Comparison of ENCODE assay signal across 16 cellular contexts in genomic region chr5:169006206-169006605, GRCh38.
A peak's percentile ranks its signal among the peaks of the same experiment; 100 is the strongest.
DNase-seq lines count a peak whose midpoint lies in the region; ATAC-seq and TF ChIP-seq lines count a peak whose summit lies in the region.
"Had no signal": no experiment of that assay in that cellular context is flagged by ENCODE, and none has a peak within 500 bp of the region (broad histone marks: within the 10 kb centered on the region; RNA-seq: fewer than 3 reads in every experiment).

No MANE protein-coding gene starts in this region.

- in situ Hi-C loops in G401 (cut with HindIII; ENCODE audit: low sequenced_read_pairs) = no loop called here

- no peak overlapping the region for H3K4me3 Mint-ChIP-seq in nephron
- H3K4me3 Mint-ChIP-seq: CD14-positive monocyte had no signal

- no peaks in the 10 kb centered on the region for H3K36me3 Mint-ChIP-seq in nephron (ENCODE audit: low read depth)
- H3K36me3 Mint-ChIP-seq: CD14-positive monocyte had no signal

- H3K9me3 ChIP-seq in HCT116 (ENCODE audit: control insufficient read depth in 1 of 2, insufficient read depth in 1 of 2, low read depth in 1 of 2, low read length in 2 of 2) = no peaks in the 10 kb centered on the region

- BruUV-seq in HCT116 (replicated peaks; lab: Mats Ljungman, UMichigan) = no TSS peak

- no peaks in the 10 kb centered on the region for H3K9me3 Mint-ChIP-seq in nephron

- peaks cover 9 to 30% of the 10 kb centered on the region in 2 experiments; a peak in 3 of 4 replicates for H3K4me1 ChIP-seq in HCT116 (ENCODE audit: control insufficient read depth in 1 of 2, insufficient read depth in 2 of 2, low read length in 2 of 2)

- TF ChIP-seq CTCF in HCT116 (IDR thresholded peaks at IDR 0.05 in 2 of 3, conservative IDR thresholded peaks at IDR 0.05 in 1 of 3; ENCODE audit: borderline replicate concordance in 1 of 3, insufficient read depth in 1 of 3, low read depth in 2 of 3, low read length in 2 of 3) = no peak
- TF ChIP-seq CTCF in nephron (IDR thresholded peaks at IDR 0.05; ENCODE audit: unreplicated experiment in 3 of 3) = no peak

- H4K20me1 ChIP-seq in HCT116 (ENCODE audit: insufficient read depth) = no peaks in the 10 kb centered on the region

- no peak overlapping the region for H3K9ac ChIP-seq in HCT116 (ENCODE audit: low read length)

- H3K4me2 ChIP-seq in HCT116 (ENCODE audit: low read length) = peak overlapping the region; percentile 62
- H3K4me2 ChIP-seq: PC-9 had no signal

- POLR2A ChIA-PET in HCT116 (lab: Charles Lee) = no interaction called here

- no peak for TF ChIP-seq POLR2A in HCT116 (IDR thresholded peaks at IDR 0.05; ENCODE audit: borderline replicate concordance, extremely low read depth, insufficient read depth, insufficient read length)

- CTCF ChIA-PET in HCT116 (lab: Charles Lee) = no interaction called here

- DNase-seq in G401 (ENCODE audit: low spot score) (peak; percentile 94), HCT116 (ENCODE audit: low read depth, low spot score) (no peak), cerebellar nuclear complex (lab: John Stamatoyannopoulos, UW) (peak; percentile 48 to 72)
- DNase-seq: DMS153, GF-D8, H7, KG1, NCI-H1105 treated with DMSO at 0.1 percent for 48 hours, NCI-H1694 treated with DMSO at 0.1 percent for 48 hours, NCI-H2227 treated with DMSO at 0.1 percent for 48 hours, PC-9 had no signal

- no peaks in the 10 kb centered on the region for H3K36me3 ChIP-seq in HCT116 (ENCODE audit: control insufficient read depth in 1 of 2, insufficient read depth in 2 of 2, low read length in 2 of 2)

- ATAC-seq in HCT116 (no peak), GM18502 (IDR thresholded peaks at IDR 0.05; ENCODE audit: poor library complexity, unreplicated experiment) (no peak), GM19455 (IDR thresholded peaks at IDR 0.05; ENCODE audit: unreplicated experiment) (no peak), GM18858 (IDR thresholded peaks at IDR 0.05; ENCODE audit: unreplicated experiment) (no peak)

- intact Hi-C loops in HCT116 (cut with micrococcal nuclease) = no loop called here

- H3K27ac ChIP-seq in HCT116 (ENCODE audit: low read depth, low read length) = peak overlapping the region; percentile 33; the same call in 1 of the 2 replicates
- H3K27ac ChIP-seq: PC-9 had no signal

- no peaks in the 10 kb centered on the region for H3K79me2 ChIP-seq in HCT116 (ENCODE audit: insufficient read depth, low read length)

- peak overlapping the region; percentile 62 to 89 (median 74) for H3K27ac Mint-ChIP-seq in nephron
- H3K27ac Mint-ChIP-seq: CD14-positive monocyte had no signal

- H3K4me3 ChIP-seq in HCT116 (replicated peaks in 1 of 2; ENCODE audit: low read depth in 1 of 2, low read length in 2 of 2) = no peak overlapping the region; a peak in 1 of 4 replicates
- H3K4me3 ChIP-seq: PC-9 had no signal

- RAD21 ChIA-PET in HCT116 (lab: Charles Lee; ENCODE audit: low non-redundant PET in 1 of 2, low total read pairs in 2 of 2, uncharacterized antibody in 2 of 2, unreplicated experiment in 2 of 2) = no interaction called here

- H3K9me2 ChIP-seq in HCT116 (ENCODE audit: insufficient read depth) = no peaks in the 10 kb centered on the region

- TF ChIP-seq RAD21 in HCT116 (IDR thresholded peaks at IDR 0.05; ENCODE audit: low read depth) = no peak

- H3K4me1 Mint-ChIP-seq in nephron = peaks cover 84% of the 10 kb centered on the region
- H3K4me1 Mint-ChIP-seq: CD14-positive monocyte had no signal

- H2AFZ ChIP-seq in HCT116 (ENCODE audit: low read depth, low read length, poor library complexity, severe bottlenecking) = no peak overlapping the region
- H2AFZ ChIP-seq: PC-9 had no signal

- H3K27me3 Mint-ChIP-seq in nephron (ENCODE audit: low read depth) = peaks cover 36% of the 10 kb centered on the region

- peaks cover 12% of the 10 kb centered on the region; the same call in 1 of the 2 replicates for H3K27me3 ChIP-seq in HCT116 (ENCODE audit: insufficient read depth, low read length)

TF ChIP-seq in HCT116, 20 proteins besides CTCF, POLR2A, EP300 and RAD21:
- TF ChIP-seq MAX (IDR thresholded peaks at IDR 0.05) (no peak), ATF3 (IDR thresholded peaks at IDR 0.05) (no peak), EZH2 (IDR thresholded peaks at IDR 0.05) (no peak)
TF ChIP-seq in HCT116: peak in this region for 0.
